In genomic region chr20:53586640-53587039, GRCh38 we compare ENCODE assay signal across 10 cellular contexts. TPM values are rescaled to one million over a fixed set of nuclear protein-coding genes. Genes with fewer than 3 reads are reported as not detected.
A peak's percentile ranks its signal among the peaks of the same experiment; 100 is the strongest.
DNase-seq lines count a peak whose midpoint lies in the region; FAIRE-seq and TF ChIP-seq lines count a peak whose summit lies in the region.
"Had no signal": no experiment of that assay in that cellular context is flagged by ENCODE, and none has a peak within 500 bp of the region (broad histone marks: within the 10 kb centered on the region; RNA-seq: fewer than 3 reads in every experiment).

No MANE protein-coding gene starts in this region.

- peak overlapping the region; percentile 74 for H3K27ac Mint-ChIP-seq in chondrocyte (ENCODE audit: unreplicated experiment)

- FAIRE-seq in GM19239 (lab: Jason Lieb, UNC), result peak; percentile 14

- no peaks in the 10 kb centered on the region for H3K9me3 ChIP-seq in OCI-LY3 (ENCODE audit: insufficient read depth, low read length)

- H3K9me3 Mint-ChIP-seq in chondrocyte (ENCODE audit: low read depth), result no peaks in the 10 kb centered on the region

- H3K27ac ChIP-seq in OCI-LY3 (ENCODE audit: low read length) (peak overlapping the region; percentile 92), skin epidermis (peak overlapping the region in 15 of 21 experiments; percentile 14 to 100 (median 62))

- peaks cover 14% of the 10 kb centered on the region for H3K36me3 ChIP-seq in OCI-LY3 (replicated peaks; ENCODE audit: low read depth, low read length)

- peaks cover 69% of the 10 kb centered on the region for H3K4me1 ChIP-seq in OCI-LY3 (ENCODE audit: low read length)

- peak overlapping the region; percentile 61 for H3K9ac ChIP-seq in OCI-LY3 (ENCODE audit: low read length)

- H2AFZ ChIP-seq in OCI-LY3 (ENCODE audit: low read depth, low read length), result no peak overlapping the region

- peaks cover 84% of the 10 kb centered on the region for H3K4me1 Mint-ChIP-seq in chondrocyte (ENCODE audit: low read depth)

- peaks cover 42% of the 10 kb centered on the region for H4K20me1 ChIP-seq in OCI-LY3 (ENCODE audit: insufficient read depth, low read length)

- no peaks in the 10 kb centered on the region for H3K27me3 ChIP-seq in OCI-LY3 (ENCODE audit: low read depth, low read length)

- peaks cover 99% of the 10 kb centered on the region for H3K79me2 ChIP-seq in OCI-LY3 (ENCODE audit: low read length)

- no peak overlapping the region for H3K4me3 Mint-ChIP-seq in chondrocyte (ENCODE audit: unreplicated experiment)

- H3K36me3 Mint-ChIP-seq in chondrocyte (ENCODE audit: low read depth), result peaks cover 7% of the 10 kb centered on the region

- no peak for TF ChIP-seq CTCF in OCI-LY3 (IDR thresholded peaks at IDR 0.05; ENCODE audit: low read depth, low read length)
- no peak for TF ChIP-seq CTCF in chondrocyte (IDR thresholded peaks at IDR 0.05)

- H3K4me3 ChIP-seq in OCI-LY3 (ENCODE audit: low read length) (peak overlapping the region; percentile 63), skin epidermis (no peak overlapping the region)

- DNase-seq in GM19239 (ENCODE audit: insufficient read length, low spot score), result no peak
- DNase-seq in chondrocyte (ENCODE audit: low spot score), result no peak
- DNase-seq in NCI-H524 (lab: John Stamatoyannopoulos, UW), result no peak
- DNase-seq in NCI-H345 (lab: John Stamatoyannopoulos, UW), result no peak
- DNase-seq in UCSD-AML1 (lab: John Stamatoyannopoulos, UW; ENCODE audit: unreplicated experiment), result no peak
- no peak for DNase-seq in foreskin melanocyte
- DNase-seq: aorta, NCI-H2029 treated with DMSO at 0.1 percent for 48 hours had no signal

- no peaks in the 10 kb centered on the region for H3K27me3 Mint-ChIP-seq in chondrocyte (ENCODE audit: low read depth)

- peak overlapping the region; percentile 83 for H3K4me2 ChIP-seq in OCI-LY3 (ENCODE audit: low read length)

RNA-seq across cellular contexts. Expression of gene ZNF217, which starts 7.0 kb away (rescaled TPM):
- 26.9 to 28.7 TPM (median 27.0 TPM) in 3 replicates for total RNA-seq in chondrocyte
